Comparison of ENCODE assay signal across 10 cellular contexts in the genomic region with DNA sequence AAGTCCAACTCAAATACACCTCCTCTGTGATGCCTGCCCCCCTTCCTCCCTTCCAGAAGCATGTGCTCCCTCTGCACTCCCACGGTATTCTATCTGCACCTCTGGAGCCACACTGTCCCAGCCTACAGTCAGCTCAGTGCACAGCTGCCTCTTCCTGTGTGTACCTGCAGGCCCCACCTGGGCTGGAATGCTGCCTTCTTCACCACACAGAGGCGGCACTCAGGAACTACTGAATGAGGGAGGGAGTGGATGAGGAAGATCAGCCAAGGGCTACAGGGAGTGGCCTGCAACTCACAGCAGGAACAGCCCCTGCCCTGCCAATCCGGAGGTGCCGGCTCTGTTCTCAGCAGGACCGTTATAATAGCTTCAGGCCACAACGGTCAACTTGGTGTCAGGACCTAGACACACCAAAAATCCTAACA. TPM values are rescaled to one million over a fixed set of nuclear protein-coding genes. Genes with fewer than 3 reads are reported as not detected.
A peak's percentile ranks its signal among the peaks of the same experiment; 100 is the strongest.
DNase-seq lines count a peak whose midpoint lies in the region; ATAC-seq and TF ChIP-seq lines count a peak whose summit lies in the region.
"Had no signal": no experiment of that assay in that cellular context is flagged by ENCODE, and none has a peak within 500 bp of the region (broad histone marks: within the 10 kb centered on the region; RNA-seq: fewer than 3 reads in every experiment).

No MANE protein-coding gene starts in this region.

- DNase-seq in Right ventricle myocardium inferior (ENCODE audit: missing footprints) (no peak), left ventricle myocardium inferior (no peak), ecto neural progenitor cell (ENCODE audit: low spot score) (peak; percentile 54), lower lobe of right lung (peak; percentile 72), aorta (no peak)
- no peak for DNase-seq in stimulated activated CD4-positive, alpha-beta T cell treated with anti-CD3 and anti-CD28 coated beads, Interleukin-1b, Interleukin-23, amount 100 ng/mL, for 48 hours
- DNase-seq: foreskin melanocyte, nephron progenitor cell had no signal

- peaks cover 8% of the 10 kb centered on the region for H3K9me3 ChIP-seq in left ventricle myocardium inferior (replicated peaks)
- H3K9me3 ChIP-seq in lower lobe of right lung, result no peaks in the 10 kb centered on the region
- H3K9me3 ChIP-seq in aorta (ENCODE audit: control insufficient read depth, low read length), result no peaks in the 10 kb centered on the region

- H3K4me3 ChIP-seq in left ventricle myocardium inferior (no peak overlapping the region), lower lobe of right lung (no peak overlapping the region), aorta (ENCODE audit: low read length in 2 of 2) (no peak overlapping the region)

- no peaks in the 10 kb centered on the region for H3K27me3 ChIP-seq in left ventricle myocardium inferior (ENCODE audit: low read depth)
- no peaks in the 10 kb centered on the region for H3K27me3 ChIP-seq in lower lobe of right lung (ENCODE audit: low read depth)
- no peaks in the 10 kb centered on the region for H3K27me3 ChIP-seq in aorta (ENCODE audit: control insufficient read depth in 1 of 2, insufficient read depth in 2 of 2, low read length in 1 of 2)

- TF ChIP-seq CTCF in left ventricle myocardium inferior (IDR thresholded peaks at IDR 0.05; ENCODE audit: borderline replicate concordance) (no peak), lower lobe of right lung (IDR thresholded peaks at IDR 0.05) (no peak)

- WGBS in aorta, 2 donors, result 1 to 3% methylated on average over 6 of the region's 6 CpGs

- no peak overlapping the region for H3K27ac ChIP-seq in left ventricle myocardium inferior (replicated peaks)
- H3K27ac ChIP-seq in lower lobe of right lung, result no peak overlapping the region
- H3K27ac ChIP-seq in aorta (ENCODE audit: low read depth in 1 of 2, low read length in 2 of 2), result peak overlapping the region in 1 of 2 donors; percentile 42

- peaks cover 5% of the 10 kb centered on the region for H3K36me3 ChIP-seq in left ventricle myocardium inferior
- H3K36me3 ChIP-seq in lower lobe of right lung, result no peaks in the 10 kb centered on the region
- no peaks in the 10 kb centered on the region for H3K36me3 ChIP-seq in aorta (ENCODE audit: control insufficient read depth in 1 of 2, insufficient read depth in 2 of 2, low read length in 1 of 2)

- peaks cover 15% of the 10 kb centered on the region for H3K4me1 ChIP-seq in left ventricle myocardium inferior
- H3K4me1 ChIP-seq in lower lobe of right lung, result peaks cover 16% of the 10 kb centered on the region
- peaks cover 0 to 2% of the 10 kb centered on the region in 2 donors for H3K4me1 ChIP-seq in aorta (ENCODE audit: control insufficient read depth in 1 of 2, insufficient read depth in 2 of 2, low read length in 2 of 2)

- ATAC-seq in Right ventricle myocardium inferior, result peak; percentile 41
- peak; percentile 88 to 92 for ATAC-seq in lower lobe of right lung
- ATAC-seq in aorta (ENCODE audit: low FRiP score), result peak; percentile 67
- no peak for ATAC-seq in HG02623 (IDR thresholded peaks at IDR 0.05; ENCODE audit: unreplicated experiment)
- ATAC-seq in HG03097 (IDR thresholded peaks at IDR 0.05; ENCODE audit: low FRiP score, unreplicated experiment), result no peak

- intact Hi-C loops in Right ventricle myocardium inferior (cut with DNase I), result no loop called here
- intact Hi-C loops in left ventricle myocardium inferior (cut with micrococcal nuclease), result no loop called here
- intact Hi-C loops in lower lobe of right lung (cut with DNase I), result no loop called here
- intact Hi-C loops in aorta (cut with DNase I), result no loop called here

RNA-seq across cellular contexts. Expression of a gene that starts 10.1 kb away (rescaled TPM):
- total RNA-seq in Right ventricle myocardium inferior (8.0 TPM), left ventricle myocardium inferior (6.8 TPM), lower lobe of right lung (21.0 TPM), aorta (10 to 100 TPM; 40.5 to 60.5 TPM)
- 10 to 100 TPM in 1 of 2 donors, 1 to 10 TPM in 1; 4.6 to 13.3 TPM for polyA plus RNA-seq in aorta

Comparison
In these comparisons a context has a peak if more than half of its experiments do, and no peak if none do; other contexts are left out.
1. ATAC-seq: peak in Right ventricle myocardium inferior (single experiment), lower lobe of right lung (2 of 2) and aorta (single experiment); none in HG02623 (single experiment) and HG03097 (single experiment).
2. DNase-seq: peak in ecto neural progenitor cell (single experiment) and lower lobe of right lung (single experiment); none in Right ventricle myocardium inferior (single experiment), left ventricle myocardium inferior (single experiment), aorta (0 of 2) and stimulated activated CD4-positive, alpha-beta T cell treated with anti-CD3 and anti-CD28 coated beads, Interleukin-1b, Interleukin-23, amount 100 ng/mL, for 48 hours (single experiment).